1 cellular context compared by ENCODE assay signal in the genomic region with DNA sequence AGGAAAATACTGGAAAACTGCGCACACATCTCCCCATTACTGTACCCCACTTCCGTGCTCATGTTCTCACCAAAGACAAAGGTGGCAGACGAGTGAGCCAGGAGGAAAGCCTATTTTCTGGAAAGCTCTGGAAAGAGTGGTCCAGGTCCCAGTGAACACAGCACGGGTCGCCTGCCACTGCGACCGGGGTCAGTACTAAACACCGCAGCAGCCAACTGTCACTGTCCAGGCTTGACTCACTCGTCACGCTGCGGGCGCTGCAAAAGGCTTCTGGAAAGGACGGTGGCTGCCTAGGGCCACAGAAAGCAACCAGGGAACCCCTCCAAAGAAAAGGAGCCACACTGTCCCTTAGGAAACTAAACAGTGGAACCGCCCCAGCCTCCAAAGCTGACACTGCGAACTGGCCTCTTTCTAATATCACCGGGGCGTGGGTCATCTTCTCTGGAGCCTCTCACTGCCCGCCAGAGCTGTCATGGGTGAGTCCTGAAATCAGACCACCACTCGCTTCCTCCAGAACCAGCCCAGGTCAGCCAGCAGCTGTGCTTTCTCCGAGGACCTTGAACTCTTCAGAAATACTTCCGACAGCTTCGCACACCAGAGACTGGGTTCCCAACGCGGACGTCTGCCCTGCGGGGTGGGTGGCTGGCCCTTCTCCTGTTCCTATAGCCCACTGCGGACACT.
TF ChIP-seq lines count a peak whose summit lies in the region.

No MANE protein-coding gene starts in this region.

TF ChIP-seq in HepG2, 621 proteins besides CTCF, POLR2A, EP300 and RAD21:
- TF ChIP-seq, protein P1, sequence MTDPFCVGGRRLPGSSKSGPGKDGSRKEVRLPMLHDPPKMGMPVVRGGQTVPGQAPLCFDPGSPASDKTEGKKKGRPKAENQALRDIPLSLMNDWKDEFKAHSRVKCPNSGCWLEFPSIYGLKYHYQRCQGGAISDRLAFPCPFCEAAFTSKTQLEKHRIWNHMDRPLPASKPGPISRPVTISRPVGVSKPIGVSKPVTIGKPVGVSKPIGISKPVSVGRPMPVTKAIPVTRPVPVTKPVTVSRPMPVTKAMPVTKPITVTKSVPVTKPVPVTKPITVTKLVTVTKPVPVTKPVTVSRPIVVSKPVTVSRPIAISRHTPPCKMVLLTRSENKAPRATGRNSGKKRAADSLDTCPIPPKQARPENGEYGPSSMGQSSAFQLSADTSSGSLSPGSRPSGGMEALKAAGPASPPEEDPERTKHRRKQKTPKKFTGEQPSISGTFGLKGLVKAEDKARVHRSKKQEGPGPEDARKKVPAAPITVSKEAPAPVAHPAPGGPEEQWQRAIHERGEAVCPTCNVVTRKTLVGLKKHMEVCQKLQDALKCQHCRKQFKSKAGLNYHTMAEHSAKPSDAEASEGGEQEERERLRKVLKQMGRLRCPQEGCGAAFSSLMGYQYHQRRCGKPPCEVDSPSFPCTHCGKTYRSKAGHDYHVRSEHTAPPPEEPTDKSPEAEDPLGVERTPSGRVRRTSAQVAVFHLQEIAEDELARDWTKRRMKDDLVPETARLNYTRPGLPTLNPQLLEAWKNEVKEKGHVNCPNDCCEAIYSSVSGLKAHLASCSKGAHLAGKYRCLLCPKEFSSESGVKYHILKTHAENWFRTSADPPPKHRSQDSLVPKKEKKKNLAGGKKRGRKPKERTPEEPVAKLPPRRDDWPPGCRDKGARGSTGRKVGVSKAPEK (CRISPR knock-in tag; IDR thresholded peaks at IDR 0.05; ENCODE audit: borderline replicate concordance): no peak
- no peak for TF ChIP-seq ZIK1 (CRISPR knock-in tag; IDR thresholded peaks at IDR 0.05; ENCODE audit: borderline replicate concordance, low read depth)
- no peak for TF ChIP-seq GTF3A (CRISPR knock-in tag; conservative IDR thresholded peaks at IDR 0.05)
- no peak for TF ChIP-seq YY1 (IDR thresholded peaks at IDR 0.05; ENCODE audit: insufficient read depth, insufficient replicate concordance, low read depth, low read length)
- TF ChIP-seq MLLT10 (CRISPR knock-in tag; IDR thresholded peaks at IDR 0.05): no peak
- TF ChIP-seq, protein P2, sequence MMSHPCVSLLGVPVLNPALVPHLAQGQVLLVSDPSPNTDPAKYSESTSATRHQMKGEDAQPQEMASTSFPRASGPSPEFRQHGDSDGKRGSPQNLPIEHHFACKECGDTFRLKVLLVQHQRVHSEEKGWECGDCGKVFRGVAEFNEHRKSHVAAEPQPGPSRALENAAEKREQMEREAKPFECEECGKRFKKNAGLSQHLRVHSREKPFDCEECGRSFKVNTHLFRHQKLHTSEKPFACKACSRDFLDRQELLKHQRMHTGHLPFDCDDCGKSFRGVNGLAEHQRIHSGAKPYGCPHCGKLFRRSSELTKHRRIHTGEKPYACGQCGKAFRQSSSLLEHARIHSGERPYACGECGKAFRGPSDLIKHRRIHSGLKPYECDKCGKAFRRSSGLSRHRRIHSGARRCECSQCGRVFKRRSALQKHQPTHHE (CRISPR knock-in tag; IDR thresholded peaks at IDR 0.05; ENCODE audit: borderline replicate concordance): no peak
- TF ChIP-seq, protein P3, sequence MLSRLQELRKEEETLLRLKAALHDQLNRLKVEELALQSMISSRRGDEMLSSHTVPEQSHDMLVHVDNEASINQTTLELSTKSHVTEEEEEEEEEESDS (CRISPR knock-in tag; IDR thresholded peaks at IDR 0.05; ENCODE audit: borderline replicate concordance): no peak
- TF ChIP-seq MIER2 (CRISPR knock-in tag; IDR thresholded peaks at IDR 0.05): no peak
- no peak for TF ChIP-seq KMT2A (CRISPR knock-in tag; IDR thresholded peaks at IDR 0.05)
- TF ChIP-seq BCL6 (CRISPR knock-in tag; IDR thresholded peaks at IDR 0.05): no peak
